Comparison of ENCODE assay signal across 13 cellular contexts in the genomic region with DNA sequence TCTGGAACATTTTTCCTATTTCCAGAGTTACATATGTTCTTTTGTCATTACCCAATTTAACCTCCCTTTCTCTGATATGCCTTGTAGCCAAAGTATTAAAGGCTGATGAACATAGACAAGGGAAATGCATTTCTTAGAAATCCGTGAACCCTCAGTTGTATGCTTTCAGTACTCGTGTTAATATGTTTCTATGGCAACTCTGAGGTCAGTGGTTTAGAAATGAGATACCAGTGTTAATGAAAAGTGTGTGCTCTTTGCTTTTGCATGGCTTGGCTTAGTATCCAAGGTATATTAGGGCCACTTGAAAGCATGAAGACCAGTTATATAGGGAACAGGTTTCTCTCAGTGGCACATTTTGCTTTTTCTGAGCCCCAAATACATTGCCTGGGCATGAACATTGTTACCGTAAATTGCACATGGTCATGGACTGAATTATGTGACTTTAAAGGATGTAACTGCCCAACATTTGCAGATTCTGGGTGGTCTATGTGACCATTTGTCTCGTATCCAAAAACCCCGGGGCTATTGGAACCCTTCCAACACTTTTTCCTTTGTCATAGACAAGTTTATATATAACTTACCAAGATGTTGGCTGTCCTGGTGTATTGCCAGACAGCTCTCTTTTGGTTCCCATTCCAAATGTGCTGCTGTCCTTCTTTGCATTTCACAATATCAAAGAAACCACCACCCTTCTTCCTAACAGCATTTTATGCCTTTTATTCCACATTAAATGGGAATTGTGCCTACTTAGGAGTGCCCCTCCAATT. TPM values are rescaled to one million over a fixed set of nuclear protein-coding genes. Genes with fewer than 3 reads are reported as not detected.
DNase-seq lines count a peak whose midpoint lies in the region; ATAC-seq, FAIRE-seq and TF ChIP-seq lines count a peak whose summit lies in the region.
"Had no signal": no experiment of that assay in that cellular context is flagged by ENCODE, and none has a peak within 500 bp of the region (broad histone marks: within the 10 kb centered on the region; RNA-seq: fewer than 3 reads in every experiment).

No MANE protein-coding gene starts in this region.

- no peaks in the 10 kb centered on the region for H3K27me3 ChIP-seq in CD4-positive, CD25-positive, alpha-beta regulatory T cell (ENCODE audit: control insufficient read depth, insufficient read depth, low read length)
- no peaks in the 10 kb centered on the region for H3K27me3 ChIP-seq in hepatocyte
- H3K27me3 ChIP-seq in CD8-positive, alpha-beta memory T cell (ENCODE audit: insufficient read depth, low read length, poor library complexity, severe bottlenecking): no peaks in the 10 kb centered on the region

- no peak overlapping the region for H3K4me3 Mint-ChIP-seq in CD4-positive, CD25-positive, alpha-beta regulatory T cell
- H3K4me3 Mint-ChIP-seq in activated CD4-positive, alpha-beta T cell treated with anti-CD3 and anti-CD28 coated beads, Interleukin-2, amount 10 ng/mL, durations not matched to agents 24 days and 14 days: no peak overlapping the region
- H3K4me3 Mint-ChIP-seq in CD8-positive, alpha-beta memory T cell: no peak overlapping the region
- H3K4me3 Mint-ChIP-seq: IgD-negative memory B cell had no signal

- H3K27me3 Mint-ChIP-seq in CD4-positive, CD25-positive, alpha-beta regulatory T cell: no peaks in the 10 kb centered on the region
- no peaks in the 10 kb centered on the region for H3K27me3 Mint-ChIP-seq in activated CD4-positive, alpha-beta T cell treated with anti-CD3 and anti-CD28 coated beads, Interleukin-2, amount 10 ng/mL, durations not matched to agents 24 days and 14 days
- H3K27me3 Mint-ChIP-seq in CD8-positive, alpha-beta memory T cell: no peaks in the 10 kb centered on the region
- H3K27me3 Mint-ChIP-seq: IgD-negative memory B cell had no signal

- H4K20me1 ChIP-seq in hepatocyte (ENCODE audit: insufficient read depth, poor library complexity, severe bottlenecking): no peaks in the 10 kb centered on the region

- peak overlapping the region in 1 of 3 donors; percentile 22 for H3K27ac Mint-ChIP-seq in CD4-positive, CD25-positive, alpha-beta regulatory T cell
- H3K27ac Mint-ChIP-seq in activated CD4-positive, alpha-beta T cell treated with anti-CD3 and anti-CD28 coated beads, Interleukin-2, amount 10 ng/mL, durations not matched to agents 24 days and 14 days: no peak overlapping the region
- H3K27ac Mint-ChIP-seq in CD8-positive, alpha-beta memory T cell: peak overlapping the region in 2 of 8 donors; percentile 6 to 36
- H3K27ac Mint-ChIP-seq: IgD-negative memory B cell had no signal

- no peak overlapping the region for H3K4me2 ChIP-seq in hepatocyte

- intact Hi-C loops in activated CD4-positive, alpha-beta T cell treated with anti-CD3 and anti-CD28 coated beads, Interleukin-2, amount 10 ng/mL, durations not matched to agents 24 days and 14 days (cut with micrococcal nuclease): no loop called here

- POLR2A ChIA-PET in CD8-positive, alpha-beta memory T cell (lab: Charles Lee): no interaction called here

- no peak overlapping the region for H3K27ac ChIP-seq in CD4-positive, CD25-positive, alpha-beta regulatory T cell (ENCODE audit: insufficient read depth, low read length, poor library complexity, severe bottlenecking)
- no peak overlapping the region for H3K27ac ChIP-seq in hepatocyte
- no peak overlapping the region for H3K27ac ChIP-seq in CD8-positive, alpha-beta memory T cell (ENCODE audit: low read depth, low read length)

- peak in 1 of 3 donors; percentile 64 for DNase-seq in CD4-positive, CD25-positive, alpha-beta regulatory T cell
- DNase-seq in GM18507 (ENCODE audit: extremely low spot score, insufficient read length, low read depth) (no peak), hepatocyte (ENCODE audit: low spot score) (peak; percentile 22), SIG-M5 treated with dmso at 0.1 percent for 504 hours (lab: John Stamatoyannopoulos, UW; ENCODE audit: unreplicated experiment) (no peak), RCC 7860 (ENCODE audit: low spot score) (no peak)
- no peak for DNase-seq in activated CD4-positive, alpha-beta T cell treated with anti-CD3 and anti-CD28 coated beads, Interleukin-2, amount 10 ng/mL, durations not matched to agents 24 days and 14 days
- no peak for DNase-seq in CD8-positive, alpha-beta memory T cell
- DNase-seq: activated CD4-positive, alpha-beta T cell treated with anti-CD3 and anti-CD28 coated beads, Interleukin-2, amount 50 U/mL, for 1 hour; activated naive CD4-positive, alpha-beta T cell treated with Interleukin-2 at 50 U/mL for 16 hours; effector CD4-positive, alpha-beta T cell had no signal

- 50% methylated on average over 5 of the region's 5 CpGs for WGBS in hepatocyte (ENCODE audit: low lambda C conversion rate, missing lambda C conversion rate)

- TF ChIP-seq CTCF in hepatocyte (IDR thresholded peaks at IDR 0.05; ENCODE audit: poor library complexity): no peak

- peaks cover 4 to 17% (median 5%) of the 10 kb centered on the region in 4 donors for H3K4me1 Mint-ChIP-seq in CD4-positive, CD25-positive, alpha-beta regulatory T cell
- no peaks in the 10 kb centered on the region for H3K4me1 Mint-ChIP-seq in activated CD4-positive, alpha-beta T cell treated with anti-CD3 and anti-CD28 coated beads, Interleukin-2, amount 10 ng/mL, durations not matched to agents 24 days and 14 days
- peaks cover 15 to 25% (median 23%) of the 10 kb centered on the region in 3 donors for H3K4me1 Mint-ChIP-seq in CD8-positive, alpha-beta memory T cell

- no peaks in the 10 kb centered on the region for H3K36me3 ChIP-seq in CD4-positive, CD25-positive, alpha-beta regulatory T cell (ENCODE audit: control insufficient read depth, insufficient read depth, low read length)
- no peaks in the 10 kb centered on the region for H3K36me3 ChIP-seq in hepatocyte (replicated peaks; ENCODE audit: insufficient read depth, low read depth)
- H3K36me3 ChIP-seq in CD8-positive, alpha-beta memory T cell (ENCODE audit: insufficient read depth, low read length): peaks cover 1% of the 10 kb centered on the region

- CTCF ChIA-PET in CD8-positive, alpha-beta memory T cell (lab: Charles Lee): interaction anchor here (2.3 kb wide), 1 partner anchor 179 kb away, joined by 9 read pairs; no protein-coding TSS in a partner anchor

- H3K4me3 ChIP-seq in CD4-positive, CD25-positive, alpha-beta regulatory T cell (ENCODE audit: low read depth, low read length): no peak overlapping the region
- H3K4me3 ChIP-seq in hepatocyte: no peak overlapping the region
- no peak overlapping the region for H3K4me3 ChIP-seq in CD8-positive, alpha-beta memory T cell (ENCODE audit: low read length)

- H3K79me2 ChIP-seq in hepatocyte: no peaks in the 10 kb centered on the region

- no peaks in the 10 kb centered on the region for H3K9me2 ChIP-seq in hepatocyte (replicated peaks; ENCODE audit: insufficient read depth)

- peaks cover 7% of the 10 kb centered on the region for H3K36me3 Mint-ChIP-seq in CD4-positive, CD25-positive, alpha-beta regulatory T cell
- H3K36me3 Mint-ChIP-seq in activated CD4-positive, alpha-beta T cell treated with anti-CD3 and anti-CD28 coated beads, Interleukin-2, amount 10 ng/mL, durations not matched to agents 24 days and 14 days (ENCODE audit: low read depth): peaks cover 10% of the 10 kb centered on the region
- H3K36me3 Mint-ChIP-seq in CD8-positive, alpha-beta memory T cell: peaks cover 0 to 17% (median 0%) of the 10 kb centered on the region in 3 donors

- no peaks in the 10 kb centered on the region for H3K9me3 ChIP-seq in CD4-positive, CD25-positive, alpha-beta regulatory T cell (ENCODE audit: control insufficient read depth in 2 of 2, low read length in 2 of 2)
- no peaks in the 10 kb centered on the region for H3K9me3 ChIP-seq in hepatocyte (ENCODE audit: low read depth)
- no peaks in the 10 kb centered on the region for H3K9me3 ChIP-seq in CD8-positive, alpha-beta memory T cell (ENCODE audit: low read length)

- peak; percentile 37 to 46 for ATAC-seq in CD4-positive, CD25-positive, alpha-beta regulatory T cell (ENCODE audit: low read depth in 2 of 2)
- ATAC-seq in SK-N-SH treated with all-trans-retinoic acid at 6 μM for 48 hours: peak; percentile 28; the same call in 2 of the 3 replicates

- no peak overlapping the region for H2AFZ ChIP-seq in hepatocyte

- FAIRE-seq in GM18507 (lab: Jason Lieb, UNC) (peak; percentile 80), RCC 7860 (lab: Jason Lieb, UNC) (no peak)
- FAIRE-seq: urothelium cell line had no signal

- H3K9me3 Mint-ChIP-seq in CD4-positive, CD25-positive, alpha-beta regulatory T cell: no peaks in the 10 kb centered on the region
- H3K9me3 Mint-ChIP-seq in activated CD4-positive, alpha-beta T cell treated with anti-CD3 and anti-CD28 coated beads, Interleukin-2, amount 10 ng/mL, durations not matched to agents 24 days and 14 days: no peaks in the 10 kb centered on the region
- H3K9me3 Mint-ChIP-seq in CD8-positive, alpha-beta memory T cell: no peaks in the 10 kb centered on the region
- H3K9me3 Mint-ChIP-seq: IgD-negative memory B cell had no signal

- no peaks in the 10 kb centered on the region for H3K4me1 ChIP-seq in CD4-positive, CD25-positive, alpha-beta regulatory T cell (ENCODE audit: control insufficient read depth, insufficient read depth, low read length, poor library complexity, severe bottlenecking)
- H3K4me1 ChIP-seq in hepatocyte (ENCODE audit: insufficient read depth): no peaks in the 10 kb centered on the region
- H3K4me1 ChIP-seq in CD8-positive, alpha-beta memory T cell (ENCODE audit: insufficient read depth, low read length): peaks cover 4% of the 10 kb centered on the region

RNA-seq across cellular contexts. Expression of gene ABHD15, which starts 17.5 kb away (rescaled TPM):
- total RNA-seq in CD4-positive, CD25-positive, alpha-beta regulatory T cell: 9.9 TPM
- 1 to 10 TPM; 6.2 to 9.2 (median 7.4) TPM for polyA plus RNA-seq in CD4-positive, CD25-positive, alpha-beta regulatory T cell
- 16.8 and 19.2 TPM in 2 replicates for total RNA-seq in hepatocyte
- polyA plus RNA-seq in hepatocyte: 11.0 and 11.8 TPM in 2 replicates
- 20.0 and 20.1 TPM in 2 replicates for total RNA-seq in activated CD4-positive, alpha-beta T cell treated with anti-CD3 and anti-CD28 coated beads, Interleukin-2, amount 10 ng/mL, durations not matched to agents 24 days and 14 days
- 10 to 100 TPM; 18.3 to 19.3 TPM for total RNA-seq in CD8-positive, alpha-beta memory T cell
- 22.6 TPM for polyA plus RNA-seq in CD8-positive, alpha-beta memory T cell

RNA-seq across cellular contexts. Expression of gene TP53I13, which starts 19.1 kb away (rescaled TPM):
- 87.4 TPM for total RNA-seq in CD4-positive, CD25-positive, alpha-beta regulatory T cell
- polyA plus RNA-seq in CD4-positive, CD25-positive, alpha-beta regulatory T cell: 10 to 100 TPM; 22.2 to 36.4 (median 26.2) TPM
- 43.4 and 52.9 TPM in 2 replicates for total RNA-seq in hepatocyte
- polyA plus RNA-seq in hepatocyte: 92.9 and 94.2 TPM in 2 replicates
- total RNA-seq in activated CD4-positive, alpha-beta T cell treated with anti-CD3 and anti-CD28 coated beads, Interleukin-2, amount 10 ng/mL, durations not matched to agents 24 days and 14 days: 69.7 and 77.9 TPM in 2 replicates
- 10 to 100 TPM; 71.3 to 75.5 TPM for total RNA-seq in CD8-positive, alpha-beta memory T cell
- 33.1 TPM for polyA plus RNA-seq in CD8-positive, alpha-beta memory T cell

RNA-seq across cellular contexts. Expression of gene GIT1, which starts 40.1 kb away (rescaled TPM):
- total RNA-seq in CD4-positive, CD25-positive, alpha-beta regulatory T cell: 41.5 TPM
- 1 to 10 TPM; 5.5 to 9.2 (median 6.4) TPM for polyA plus RNA-seq in CD4-positive, CD25-positive, alpha-beta regulatory T cell
- total RNA-seq in hepatocyte: 18.6 and 20.0 TPM in 2 replicates
- polyA plus RNA-seq in hepatocyte: 35.2 and 46.3 TPM in 2 replicates
- 91.3 and 91.4 TPM in 2 replicates for total RNA-seq in activated CD4-positive, alpha-beta T cell treated with anti-CD3 and anti-CD28 coated beads, Interleukin-2, amount 10 ng/mL, durations not matched to agents 24 days and 14 days
- total RNA-seq in CD8-positive, alpha-beta memory T cell: 10 to 100 TPM; 69.7 to 69.8 TPM
- 25.7 TPM for polyA plus RNA-seq in CD8-positive, alpha-beta memory T cell

RNA-seq across cellular contexts. Expression of gene ANKRD13B, which starts 43.6 kb away (rescaled TPM):
- total RNA-seq in CD4-positive, CD25-positive, alpha-beta regulatory T cell: 5.9 TPM
- polyA plus RNA-seq in CD4-positive, CD25-positive, alpha-beta regulatory T cell: under 1 TPM in 2 of 4 donors, not detected in 2; 0.05 to 0.18 TPM
- total RNA-seq in hepatocyte: 3.5 and 5.1 TPM in 2 replicates
- 7.2 and 11.6 TPM in 2 replicates for polyA plus RNA-seq in hepatocyte
- total RNA-seq in activated CD4-positive, alpha-beta T cell treated with anti-CD3 and anti-CD28 coated beads, Interleukin-2, amount 10 ng/mL, durations not matched to agents 24 days and 14 days: 43.1 and 49.8 TPM in 2 replicates
- total RNA-seq in CD8-positive, alpha-beta memory T cell: 10 to 100 TPM; 20.8 to 21.8 TPM
- polyA plus RNA-seq in CD8-positive, alpha-beta memory T cell: 0.35 TPM
- polyA plus RNA-seq: IgD-negative memory B cell had no signal
